In the genomic region with DNA sequence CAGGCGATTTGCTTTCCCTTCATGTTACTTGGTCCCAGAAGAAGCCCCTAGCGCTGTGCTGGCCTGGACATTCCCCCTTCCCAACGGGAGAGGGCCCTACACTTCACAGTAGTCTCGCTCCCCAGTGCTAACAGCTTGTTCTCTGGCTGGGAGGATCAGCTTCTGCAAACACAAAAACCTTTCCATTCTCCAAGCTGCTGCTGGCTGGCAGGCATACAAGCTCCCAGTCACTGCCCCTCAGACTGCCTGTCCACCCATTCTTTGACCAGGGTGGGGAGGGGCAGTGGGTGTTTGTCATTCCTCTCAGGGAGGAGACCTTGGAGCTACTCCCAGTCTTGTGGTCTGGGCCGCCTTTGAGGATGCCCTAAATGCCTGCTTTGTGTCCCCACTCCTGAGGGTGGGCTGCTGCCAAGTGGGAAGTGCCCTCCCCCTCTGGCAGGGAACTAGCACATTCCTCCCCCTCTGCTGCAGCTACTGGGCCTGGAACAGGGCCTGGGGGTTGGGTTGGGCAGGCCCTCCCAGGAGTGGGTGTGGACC, we compare ENCODE assay signal across 11 cellular contexts. TPM values are rescaled to one million over a fixed set of nuclear protein-coding genes. Genes with fewer than 3 reads are reported as not detected.
DNase-seq lines count a peak whose midpoint lies in the region; ATAC-seq and TF ChIP-seq lines count a peak whose summit lies in the region.
"Had no signal": no experiment of that assay in that cellular context is flagged by ENCODE, and none has a peak within 500 bp of the region (broad histone marks: within the 10 kb centered on the region; RNA-seq: fewer than 3 reads in every experiment).

No MANE protein-coding gene starts in this region.

- H3K9me3 ChIP-seq in transverse colon = no peaks in the 10 kb centered on the region

- intact Hi-C loops in transverse colon (cut with DNase I; ENCODE audit: low total_unique reads) = loop anchor here (5.0 to 10.0 kb wide), 2 partner anchors 83 to 100 kb away; a partner anchor contains a TSS

- DNase-seq in NB4 (ENCODE audit: low read depth) (peak; percentile 37), cardiac fibroblast (ENCODE audit: low read depth in 2 of 2) (peak; percentile 31 to 97), inferior parietal cortex (ENCODE audit: extremely low spot score) (peak; percentile 95), transverse colon (peak; percentile 24), HCEC 1CT (no peak)
- DNase-seq in activated CD4-positive, CD25-positive, alpha-beta regulatory T cell treated with anti-CD3 and anti-CD28 coated beads, Interleukin-2, amount 50 U/mL, for 72 hours = no peak
- DNase-seq in stimulated activated naive CD4-positive, alpha-beta T cell (lab: John Stamatoyannopoulos, UW) = no peak
- DNase-seq: activated naive CD8-positive, alpha-beta T cell treated with anti-CD3 and anti-CD28 coated beads, Interleukin-2, amount 10 ng/mL, durations not matched to agents 7 days and 5 days; SIG-M5 had no signal

- TF ChIP-seq CTCF in NB4 (IDR thresholded peaks at IDR 0.05; ENCODE audit: low read depth, low read length) (peak; percentile 14), cardiac fibroblast (IDR thresholded peaks at IDR 0.05; ENCODE audit: low read depth, low read length) (peak; percentile 27), transverse colon (IDR thresholded peaks at IDR 0.05) (no peak)

- no peak overlapping the region for H3K4me3 ChIP-seq in NB4 (ENCODE audit: low read depth, low read length)
- H3K4me3 ChIP-seq in cardiac fibroblast (replicated peaks in 1 of 2; ENCODE audit: low read depth in 2 of 2, low read length in 2 of 2) = no peak overlapping the region
- no peak overlapping the region for H3K4me3 ChIP-seq in transverse colon

- no peaks in the 10 kb centered on the region for H3K36me3 ChIP-seq in transverse colon

- peak overlapping the region in 1 of 4 donors; percentile 1 for H3K27ac ChIP-seq in transverse colon
- H3K27ac ChIP-seq: HL-60 had no signal

- no peaks in the 10 kb centered on the region for H3K27me3 ChIP-seq in transverse colon

- no peak for TF ChIP-seq POLR2A in NB4 (IDR thresholded peaks at IDR 0.05; ENCODE audit: extremely low read depth, insufficient read length)
- no peak for TF ChIP-seq POLR2A in transverse colon (IDR thresholded peaks at IDR 0.05)

- TF ChIP-seq EP300 in transverse colon (IDR thresholded peaks at IDR 0.05; ENCODE audit: low read depth) = no peak

- peaks cover 0 to 11% (median 4%) of the 10 kb centered on the region in 4 donors for H3K4me1 ChIP-seq in transverse colon

- in situ Hi-C loops in transverse colon (cut with MboI; ENCODE audit: low pct_ligation_motif_present in 1 of 4, low pct_unique_long_range_greater_than_20kb in 1 of 4, low sequenced_read_pairs in 3 of 4) = loop anchor here in 1 of 4 donors (5.0 kb wide), 1 partner anchor 65 kb away; no protein-coding TSS in a partner anchor

- no peak for ATAC-seq in HG03354 (IDR thresholded peaks at IDR 0.05; ENCODE audit: poor library complexity, severe bottlenecking, unreplicated experiment)

- 36% methylated on average over 5 of the region's 5 CpGs; no CpG with 5 or more reads in 1 of the 2 donors for WGBS in transverse colon (ENCODE audit: low coverage in 1 of 2), 2 donors

RNA-seq across cellular contexts. Expression of a gene that starts 20.8 kb away (rescaled TPM):
- 1 to 10 TPM in 2 of 4 donors, not detected in 2; 1.4 to 1.7 TPM for total RNA-seq in transverse colon
- total RNA-seq: activated naive CD8-positive, alpha-beta T cell treated with anti-CD3 and anti-CD28 coated beads, Interleukin-2, amount 10 ng/mL, durations not matched to agents 7 days and 5 days had no signal

RNA-seq across cellular contexts. Expression of a gene that starts 43.4 kb away (rescaled TPM):
- total RNA-seq in transverse colon = not detected
- total RNA-seq: activated naive CD8-positive, alpha-beta T cell treated with anti-CD3 and anti-CD28 coated beads, Interleukin-2, amount 10 ng/mL, durations not matched to agents 7 days and 5 days had no signal

RNA-seq across cellular contexts. Expression of a gene that starts 43.6 kb away (rescaled TPM):
- total RNA-seq in transverse colon = 10 to 100 TPM in 1 of 4 donors, 1 to 10 TPM in 3; 3.7 to 15.3 (median 8.0) TPM

Comparison
In these comparisons a context has a peak if more than half of its experiments do, and no peak if none do; other contexts are left out.
1. DNase-seq: peak in NB4 (single experiment), cardiac fibroblast (2 of 2), inferior parietal cortex (single experiment) and transverse colon (single experiment); none in HCEC 1CT (single experiment), activated CD4-positive, CD25-positive, alpha-beta regulatory T cell treated with anti-CD3 and anti-CD28 coated beads, Interleukin-2, amount 50 U/mL, for 72 hours (single experiment) and stimulated activated naive CD4-positive, alpha-beta T cell (0 of 6).
2. CTCF ChIP-seq: peak in NB4 (single experiment) and cardiac fibroblast (single experiment); none in transverse colon (0 of 5).